In the genomic region with DNA sequence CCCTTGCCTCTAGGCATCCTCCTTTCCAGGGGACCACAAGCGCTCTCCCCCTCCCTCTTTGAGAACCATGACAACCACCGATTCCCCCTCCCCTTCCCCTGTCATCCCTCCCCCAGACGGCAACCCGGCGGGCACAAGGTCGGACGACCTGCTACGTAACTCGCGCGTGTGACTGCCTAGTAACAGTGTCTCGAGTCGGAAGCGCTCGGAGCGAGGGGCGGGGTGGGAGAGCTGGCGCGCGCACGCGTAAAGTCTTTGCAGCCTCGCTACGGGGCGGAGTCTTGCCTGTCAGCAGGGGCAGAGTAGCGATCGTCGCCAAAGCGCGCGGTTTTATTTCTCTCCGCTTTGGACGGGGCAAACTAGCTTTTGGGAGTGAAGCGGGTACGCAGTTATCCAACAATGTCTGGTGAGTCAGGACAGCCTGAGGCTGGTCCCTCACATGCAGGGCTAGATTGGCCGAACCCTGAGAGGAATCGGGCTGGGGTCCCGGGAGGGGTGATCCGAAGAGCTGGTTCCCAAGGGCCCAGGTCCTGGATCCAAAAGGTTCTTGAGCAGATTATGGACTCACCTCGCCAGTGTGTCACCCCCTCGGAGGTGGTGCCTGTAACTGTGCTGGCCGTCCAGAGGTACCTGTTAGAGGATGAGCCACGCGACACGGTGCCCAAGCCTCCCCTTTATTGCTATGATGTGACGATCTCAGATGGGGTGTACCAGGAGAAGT, we compare ENCODE assay signal across 8 cellular contexts. TPM values are rescaled to one million over a fixed set of nuclear protein-coding genes. Genes with fewer than 3 reads are reported as not detected.
A peak's percentile ranks its signal among the peaks of the same experiment; 100 is the strongest.
DNase-seq lines count a peak whose midpoint lies in the region; ATAC-seq, FAIRE-seq and TF ChIP-seq lines count a peak whose summit lies in the region.

A gene with protein sequence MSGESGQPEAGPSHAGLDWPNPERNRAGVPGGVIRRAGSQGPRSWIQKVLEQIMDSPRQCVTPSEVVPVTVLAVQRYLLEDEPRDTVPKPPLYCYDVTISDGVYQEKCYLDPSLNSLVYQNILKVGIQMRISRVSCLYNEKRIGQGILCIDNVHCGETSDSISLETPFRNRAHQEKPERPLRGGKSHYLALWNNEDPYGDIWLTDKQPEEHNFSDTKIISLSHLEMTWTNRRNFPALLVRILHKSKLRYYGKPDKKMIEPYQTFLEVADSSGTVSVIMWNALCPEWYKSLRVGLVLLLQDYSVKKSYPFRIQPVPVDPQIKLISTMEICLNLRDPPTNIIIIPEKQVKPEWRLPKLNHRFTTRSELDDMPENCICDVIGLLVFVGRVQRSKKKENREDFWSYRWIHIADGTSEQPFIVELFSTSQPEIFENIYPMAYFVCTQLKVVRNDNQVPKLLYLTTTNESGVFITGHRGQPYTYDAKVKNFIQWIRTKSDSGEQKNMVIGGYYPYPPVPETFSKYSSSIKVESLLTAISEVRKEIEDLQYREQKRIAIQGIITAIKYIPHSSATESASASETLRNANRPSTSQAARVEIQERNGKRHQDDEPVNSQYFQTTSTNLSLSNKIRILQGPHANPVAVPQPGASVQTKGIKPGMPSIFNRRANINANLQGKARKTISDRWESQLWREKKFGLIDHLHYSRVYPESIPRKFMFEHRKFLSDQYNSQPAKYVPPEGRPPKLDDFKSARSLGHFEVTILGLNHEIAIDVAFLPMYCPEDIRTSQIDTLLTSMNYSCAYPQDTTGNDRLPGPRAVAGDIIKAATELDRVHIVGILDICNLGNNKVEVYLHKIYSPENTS (plus strand): TSS at position 297 of the 721 bp plus-strand sequence. CDS start 103 bp downstream, at position 400.

- in situ Hi-C loops in GM12878 (cut with MboI): no loop called here
- in situ Hi-C loops in gastrocnemius medialis (cut with MboI; ENCODE audit: low sequenced_read_pairs in 4 of 4): loop anchor here in 1 of 4 donors (25.0 kb wide), 1 partner anchor 175 kb away; no protein-coding TSS in a partner anchor

- H3K4me2 ChIP-seq in GM12878 (ENCODE audit: control insufficient read depth, insufficient read depth): peak within 1 kb of the TSS; percentile 65

- H2AFZ ChIP-seq in GM12878 (ENCODE audit: control insufficient read depth, low read depth, low read length): peak within 1 kb of the TSS; percentile 75

- DNase-seq in GM04503 (ENCODE audit: low read depth): peak; percentile 1
- DNase-seq in H54 (ENCODE audit: insufficient read length, low spot score): peak; percentile 7
- peak; percentile 68 for DNase-seq in M059J (ENCODE audit: low read depth)
- DNase-seq in T-helper 22 cell (ENCODE audit: low read depth): peak; percentile 81
- DNase-seq in GM12878 (ENCODE audit: low read depth, low spot score): peak; percentile 49
- peak; percentile 18 to 70 for DNase-seq in gastrocnemius medialis
- no peak for DNase-seq in SIG-M5 (lab: John Stamatoyannopoulos, UW)

- 41% methylated on average over 35 of the region's 46 CpGs for WGBS in GM12878 (ENCODE audit: insufficient coverage, insufficient replicate concordance, low lambda C conversion rate, missing lambda C conversion rate)

- TF ChIP-seq CTCF in GM12878 (IDR thresholded peaks at IDR 0.05 in 2 of 3, conservative IDR thresholded peaks at IDR 0.05 in 1 of 3; ENCODE audit: control insufficient read depth in 2 of 3, extremely low read depth in 1 of 3, insufficient read depth in 1 of 3, low read depth in 3 of 3, low read length in 3 of 3) (no peak), gastrocnemius medialis (IDR thresholded peaks at IDR 0.05 in 4 of 5, conservative IDR thresholded peaks at IDR 0.05 in 1 of 5) (no peak)

- CTCF ChIA-PET in GM12878 (lab: Yijun Ruan, JAX): interaction anchor here (1.2 to 3.7 kb wide), 3 partner anchors 9 to 131 kb away, joined by 3 to 17 read pairs (median 14); no protein-coding TSS in a partner anchor

- H3K36me3 ChIP-seq in GM12878 (ENCODE audit: control insufficient read depth in 2 of 2, insufficient read depth in 2 of 2, low read length in 1 of 2): no peaks in the 10 kb centered on the region
- H3K36me3 ChIP-seq in gastrocnemius medialis: no peaks in the 10 kb centered on the region

- H4K20me1 ChIP-seq in GM12878 (ENCODE audit: control insufficient read depth, insufficient read depth): no peaks in the 10 kb centered on the region

- BruUV-seq in GM12878 (replicated peaks; lab: Mats Ljungman, UMichigan): TSS peak; percentile 85

- ATAC-seq in GM12878 (peak; percentile 98), gastrocnemius medialis (peak; percentile 84 to 90)

- H3K9me3 ChIP-seq in GM12878 (replicated peaks; ENCODE audit: control insufficient read depth, insufficient read depth, low read length): no peaks in the 10 kb centered on the region
- H3K9me3 ChIP-seq in gastrocnemius medialis: no peaks in the 10 kb centered on the region

- FAIRE-seq in H54 (lab: Jason Lieb, UNC) (no peak), GM12878 (lab: Jason Lieb, UNC) (no peak)

- RAD21 ChIA-PET in GM12878 (lab: Charles Lee; ENCODE audit: unreplicated experiment): interaction anchor here (0.9 to 2.5 kb wide), 2 partner anchors 9 to 10 kb away, joined by 4 to 6 read pairs; no protein-coding TSS in a partner anchor

- H3K4me3 ChIP-seq in GM12878 (peak within 1 kb of the TSS; percentile 73), iPS-11a (ENCODE audit: low read depth, low read length) (peak within 1 kb of the TSS; percentile 43), gastrocnemius medialis (peak within 1 kb of the TSS; percentile 52 to 73 (median 59))

- H3K27me3 ChIP-seq in GM12878 (replicated peaks in 1 of 2; ENCODE audit: control insufficient read depth in 2 of 2, insufficient read depth in 2 of 2, low read length in 1 of 2) (no peaks in the 10 kb centered on the region), gastrocnemius medialis (no peaks in the 10 kb centered on the region)

- TF ChIP-seq POLR2A in H54 (IDR thresholded peaks at IDR 0.05; ENCODE audit: low read depth, low read length) (no peak), GM12878 (IDR thresholded peaks at IDR 0.05; ENCODE audit: low read depth, low read length) (peak; percentile 62), gastrocnemius medialis (IDR thresholded peaks at IDR 0.05) (peak; percentile 33 to 44)

- no peak for TF ChIP-seq EP300 in GM12878 (IDR thresholded peaks at IDR 0.05; ENCODE audit: borderline replicate concordance in 1 of 2, control insufficient read depth in 1 of 2, low read depth in 2 of 2, low read length in 2 of 2)

- POLR2A ChIA-PET in GM12878 (lab: Charles Lee): interaction anchor here (0.8 to 1.5 kb wide), 6 partner anchors 8 to 190 kb away, joined by 4 to 5 read pairs (median 4); a partner anchor contains a TSS

- H3K4me1 ChIP-seq in GM12878 (ENCODE audit: control insufficient read depth, insufficient read depth, low read length) (no peaks in the 10 kb centered on the region), gastrocnemius medialis (peaks cover 0 to 4% of the 10 kb centered on the region in 2 donors)

- no peaks in the 10 kb centered on the region; the same call in 1 of the 2 replicates for H3K79me2 ChIP-seq in GM12878 (ENCODE audit: control insufficient read depth, insufficient read depth, low read length)

- H3K9ac ChIP-seq in GM12878 (ENCODE audit: control insufficient read depth, insufficient read depth, low read length): peak within 1 kb of the TSS; percentile 45

- H3K27ac ChIP-seq in GM12878 (ENCODE audit: control insufficient read depth, insufficient read depth) (peak within 1 kb of the TSS; percentile 46), gastrocnemius medialis (peak within 1 kb of the TSS; percentile 20 to 54 (median 46))

- intact Hi-C loops in GM12878 (cut with micrococcal nuclease; ENCODE audit: unreplicated experiment): loop anchor here (10.0 kb wide), 1 partner anchor 183 kb away; no protein-coding TSS in a partner anchor
- intact Hi-C loops in gastrocnemius medialis (cut with DNase I; ENCODE audit: low total_unique reads): loop anchor here (5.0 to 10.0 kb wide), 4 partner anchors 115 to 1510 kb away; a partner anchor contains a TSS

- no peak for TF ChIP-seq RAD21 in GM12878 (IDR thresholded peaks at IDR 0.05; ENCODE audit: insufficient read depth, low read depth, low read length)

- SMC1A ChIA-PET in GM12878 (lab: Charles Lee; ENCODE audit: uncharacterized antibody, unreplicated experiment): interaction anchor here (0.7 to 1.7 kb wide), 8 partner anchors 9 to 131 kb away, joined by 3 to 6 read pairs (median 4); no protein-coding TSS in a partner anchor

TF ChIP-seq in GM12878, 131 proteins besides CTCF, POLR2A, EP300 and RAD21 (continues in another document):
- no peak for TF ChIP-seq POU2F2 (IDR thresholded peaks at IDR 0.05; ENCODE audit: borderline replicate concordance, low read depth, low read length)
- no peak for TF ChIP-seq ZNF207 (IDR thresholded peaks at IDR 0.05; ENCODE audit: borderline replicate concordance)
- TF ChIP-seq MTA3 (IDR thresholded peaks at IDR 0.05; ENCODE audit: borderline replicate concordance, low read length): no peak
- TF ChIP-seq POLR2AphosphoS2 (IDR thresholded peaks at IDR 0.05; ENCODE audit: low read depth, low read length): no peak

RNA-seq across cellular contexts. Expression of the gene that starts here (rescaled TPM):
- 0.32 TPM in 1 of 2 replicates, not detected in the other for total RNA-seq in M059J (2014; rRNA removed; shearing (Covaris generic))
- 43.7 and 47.4 TPM in 2 replicates for total RNA-seq in GM12878 (2013; cell fraction: nucleolus; rRNA removed)
- total RNA-seq in GM12878 (2014; rRNA removed) (13.3 and 21.1 TPM in 2 replicates), GM12878 (2014; rRNA removed; fragmentation: Illumina TruSeq; extraction: Trizol) (19.0 and 19.1 TPM in 2 replicates), GM12878 (2021) (9.7 and 13.0 TPM in 2 replicates), gastrocnemius medialis (1 to 10 TPM in 2 of 4 donors, under 1 TPM in 2; 0.12 to 1.7 (median 0.82) TPM)
- polyA plus RNA-seq in GM12878 (2011; ENCODE audit: low read depth): 4.8 TPM
- polyA plus RNA-seq in GM12878 (2011; rRNA removed) (23.0 and 39.2 TPM in 2 replicates), GM12878 (2014; fragmentation: Illumina TruSeq; extraction: Trizol) (24.2 and 39.2 TPM in 2 replicates), GM12878 (2014; fragmentation: Nextera tagmentation; extraction: Ambion mirVana) (1 to 10 TPM; 4.3 to 5.4 TPM), GM12878 (2014; rRNA removed) (16.2 and 17.0 TPM in 2 replicates), GM12878 (2016; fragmentation: Nextera tagmentation; extraction: Ambion mirVana) (10 to 100 TPM; 10.9 to 11.4 TPM)
- polyA plus RNA-seq in GM12878 (2011; cell fraction: cytosol; rRNA removed): 6.6 and 7.4 TPM in 2 replicates
- polyA plus RNA-seq in GM12878 (2011; cell fraction: nucleus; rRNA removed): 25.5 and 26.7 TPM in 2 replicates
- polyA plus RNA-seq in GM12878 (2012): 6.9 and 9.8 TPM in 2 replicates
- 11.4 and 11.5 TPM in 2 replicates for polyA minus RNA-seq in GM12878 (2011; rRNA and poly(A)+ RNA removed)
- polyA minus RNA-seq in GM12878 (2011; cell fraction: cytosol; rRNA and poly(A)+ RNA removed): 3.2 and 5.5 TPM in 2 replicates
- 10.6 and 11.9 TPM in 2 replicates for polyA minus RNA-seq in GM12878 (2011; cell fraction: nucleus; rRNA and poly(A)+ RNA removed)

Comparison
In these comparisons a context has a peak if more than half of its experiments do, and no peak if none do; other contexts are left out.
1. Peak in DNase-seq in M059J; RNA of the gene not detected or under 1 TPM.